22 cellular contexts compared by ENCODE assay signal in genomic region chr19:30667746-30668145, GRCh38.
A peak's percentile ranks its signal among the peaks of the same experiment; 100 is the strongest.
DNase-seq lines count a peak whose midpoint lies in the region; ATAC-seq, FAIRE-seq and TF ChIP-seq lines count a peak whose summit lies in the region.
"Had no signal": no experiment of that assay in that cellular context is flagged by ENCODE, and none has a peak within 500 bp of the region (broad histone marks: within the 10 kb centered on the region; RNA-seq: fewer than 3 reads in every experiment).

No MANE protein-coding gene starts in this region.

- ATAC-seq in HepG2 = no peak
- ATAC-seq in right lobe of liver = no peak
- no peak for ATAC-seq in HG02759 (IDR thresholded peaks at IDR 0.05; ENCODE audit: unreplicated experiment)
- ATAC-seq: CD8-positive, alpha-beta T cell; GM12878 had no signal

- H2AFZ ChIP-seq in HepG2 (ENCODE audit: low read length) = no peak overlapping the region
- H2AFZ ChIP-seq: GM23338 had no signal

- no peak overlapping the region for H3K4me2 ChIP-seq in HepG2 (ENCODE audit: low read depth, low read length)
- H3K4me2 ChIP-seq: BLaER1, GM23338 had no signal

- H3K9ac ChIP-seq in HepG2 (ENCODE audit: insufficient read depth, low read depth, low read length) = no peak overlapping the region
- H3K9ac ChIP-seq: BLaER1 had no signal

- FAIRE-seq in HepG2 (lab: Jason Lieb, UNC) = no peak
- FAIRE-seq: A204.1, G401.6, GM12878, GM18507, H54 had no signal

- TF ChIP-seq EP300 in HepG2 (IDR thresholded peaks at IDR 0.05; ENCODE audit: low read depth in 2 of 2, low read length in 2 of 2) (no peak), HepG2 (CRISPR knock-in tag; IDR thresholded peaks at IDR 0.05; ENCODE audit: borderline replicate concordance) (no peak)

- WGBS in HepG2 (ENCODE audit: low lambda C conversion rate) = 0% methylated on average over 2 of the region's 3 CpGs
- 41% methylated on average over 3 of the region's 3 CpGs for WGBS in right lobe of liver (ENCODE audit: insufficient coverage, low coverage, low lambda C conversion rate, missing lambda C conversion rate)

- no peaks in the 10 kb centered on the region for H3K79me2 ChIP-seq in HepG2 (ENCODE audit: insufficient read depth, low read length)

- H3K9me3 ChIP-seq in HepG2 (ENCODE audit: low read length) (no peaks in the 10 kb centered on the region), right lobe of liver (no peaks in the 10 kb centered on the region)
- H3K9me3 ChIP-seq: BLaER1, Caco-2, HAP-1 had no signal

- no peak overlapping the region for H3K27ac ChIP-seq in HepG2 (ENCODE audit: extremely low read length, insufficient read depth, low read length)
- H3K27ac ChIP-seq in right lobe of liver = no peak overlapping the region
- H3K27ac ChIP-seq in coronary artery = no peak overlapping the region
- H3K27ac ChIP-seq: 22Rv1, BLaER1, C4-2B had no signal

- CTCF ChIA-PET in HepG2 (lab: Yijun Ruan, JAX; ENCODE audit: low intra/inter-chr PET ratio, low total read pairs) = no interaction called here

- TF ChIP-seq RAD21 in HepG2 (CRISPR knock-in tag; IDR thresholded peaks at IDR 0.05) = no peak

- H3K36me3 ChIP-seq in HepG2 (replicated peaks in 1 of 2; ENCODE audit: control insufficient read depth in 1 of 2, insufficient read depth in 2 of 2, low read length in 2 of 2) (no peaks in the 10 kb centered on the region), right lobe of liver (no peaks in the 10 kb centered on the region)
- H3K36me3 ChIP-seq: BLaER1, HAP-1 had no signal

- intact Hi-C loops in HepG2 (cut with micrococcal nuclease; ENCODE audit: unreplicated experiment) = no loop called here
- intact Hi-C loops in right lobe of liver (cut with DNase I) = no loop called here

- no peak overlapping the region for H3K4me3 ChIP-seq in HepG2 (replicated peaks in 1 of 3; ENCODE audit: insufficient read depth in 1 of 3, low read depth in 2 of 3, low read length in 3 of 3)
- no peak overlapping the region for H3K4me3 ChIP-seq in right lobe of liver
- H3K4me3 ChIP-seq in coronary artery = no peak overlapping the region
- H3K4me3 ChIP-seq: BLaER1, GM12878, GM23338, HAP-1 had no signal

- in situ Hi-C loops in HepG2 (cut with HindIII; ENCODE audit: extremely low pct_ligation_motif_present, low pct_unique_long_range_greater_than_20kb) = loop anchor here (5.0 to 25.0 kb wide), 2 partner anchors 930 to 1555 kb away; no protein-coding TSS in a partner anchor

- 0 out of 5 replicates have a peak, but pooled peaks cover 0 to 3% of the 10 kb centered on the region in 2 experiments for H3K27me3 ChIP-seq in HepG2 (ENCODE audit: control insufficient read depth in 1 of 2, insufficient read depth in 2 of 2, low read length in 2 of 2)
- no peaks in the 10 kb centered on the region for H3K27me3 ChIP-seq in right lobe of liver
- H3K27me3 ChIP-seq: BLaER1 had no signal

- POLR2A ChIA-PET in HepG2 (lab: Yijun Ruan, JAX) = no interaction called here

- DNase-seq in HepG2 (ENCODE audit: low spot score) = no peak
- no peak for DNase-seq in right lobe of liver
- DNase-seq in coronary artery (ENCODE audit: low spot score) = peak; percentile 1
- peak; percentile 16 for DNase-seq in islet precursor cell
- no peak for DNase-seq in GDM1 (lab: John Stamatoyannopoulos, UW)
- no peak for DNase-seq in NOMO-1 treated with dmso at 0.1 percent for 144 hours (lab: John Stamatoyannopoulos, UW; ENCODE audit: unreplicated experiment)
- DNase-seq: Caco-2; CD4-positive, CD25-positive, alpha-beta regulatory T cell; CD8-positive, alpha-beta T cell; DMS153; DND-41 had no signal

- TF ChIP-seq CTCF in HepG2 (CRISPR knock-in tag; IDR thresholded peaks at IDR 0.05) = no peak
- TF ChIP-seq CTCF in right lobe of liver (IDR thresholded peaks at IDR 0.05) = no peak
- TF ChIP-seq CTCF in coronary artery (IDR thresholded peaks at IDR 0.05) = no peak

- peaks cover 31% of the 10 kb centered on the region for H3K4me1 ChIP-seq in HepG2 (ENCODE audit: insufficient read depth, low read length)
- H3K4me1 ChIP-seq in right lobe of liver = peaks cover 0 to 22% (median 7%) of the 10 kb centered on the region in 4 donors
- H3K4me1 ChIP-seq: Caco-2 had no signal

- TF ChIP-seq POLR2A in HepG2 (IDR thresholded peaks at IDR 0.05; ENCODE audit: insufficient read depth in 1 of 2, low read depth in 2 of 2, low read length in 2 of 2) (no peak), right lobe of liver (IDR thresholded peaks at IDR 0.05) (no peak)

- no peaks in the 10 kb centered on the region; the same call in 1 of the 2 replicates for H4K20me1 ChIP-seq in HepG2 (ENCODE audit: insufficient read depth, low read length)
- H4K20me1 ChIP-seq: BLaER1 had no signal

- BruUV-seq in HepG2 (replicated peaks; lab: Mats Ljungman, UMichigan) = no TSS peak

TF ChIP-seq in HepG2, 621 proteins besides CTCF, POLR2A, EP300 and RAD21:
- TF ChIP-seq CCAR2 (optimal IDR thresholded peaks at IDR 0.05; ENCODE audit: low read depth, low read length) (no peak), ZNF768 (CRISPR knock-in tag; IDR thresholded peaks at IDR 0.05) (peak; percentile 64; the same call in 1 of the 2 replicates), ZNF740 (CRISPR knock-in tag; IDR thresholded peaks at IDR 0.05) (no peak)
TF ChIP-seq in HepG2: peak in this region for 1.

Comparison
In these comparisons a context has a peak if more than half of its experiments do, and no peak if none do; other contexts are left out.
1. DNase-seq: peak in coronary artery (single experiment) and islet precursor cell (single experiment); none in HepG2 (single experiment), right lobe of liver (0 of 3), GDM1 (single experiment) and NOMO-1 treated with dmso at 0.1 percent for 144 hours (single experiment).